In genomic region chr4:16758206-16758605, GRCh38 we compare ENCODE assay signal across 2 cellular contexts.
TF ChIP-seq lines count a peak whose summit lies in the region.

No MANE protein-coding gene starts in this region.

TF ChIP-seq in SK-N-SH, 30 proteins besides CTCF, POLR2A, EP300 and RAD21 (continued from another document):
- TF ChIP-seq, protein P1, sequence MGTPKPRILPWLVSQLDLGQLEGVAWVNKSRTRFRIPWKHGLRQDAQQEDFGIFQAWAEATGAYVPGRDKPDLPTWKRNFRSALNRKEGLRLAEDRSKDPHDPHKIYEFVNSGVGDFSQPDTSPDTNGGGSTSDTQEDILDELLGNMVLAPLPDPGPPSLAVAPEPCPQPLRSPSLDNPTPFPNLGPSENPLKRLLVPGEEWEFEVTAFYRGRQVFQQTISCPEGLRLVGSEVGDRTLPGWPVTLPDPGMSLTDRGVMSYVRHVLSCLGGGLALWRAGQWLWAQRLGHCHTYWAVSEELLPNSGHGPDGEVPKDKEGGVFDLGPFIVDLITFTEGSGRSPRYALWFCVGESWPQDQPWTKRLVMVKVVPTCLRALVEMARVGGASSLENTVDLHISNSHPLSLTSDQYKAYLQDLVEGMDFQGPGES (IDR thresholded peaks at IDR 0.05; ENCODE audit: low read depth, low read length) = no peak
- TF ChIP-seq JUND (IDR thresholded peaks at IDR 0.05) (peak; percentile 43), NRF1 (IDR thresholded peaks at IDR 0.05; ENCODE audit: low read depth, low read length) (no peak), FOSL2 (IDR thresholded peaks at IDR 0.05; ENCODE audit: borderline replicate concordance, low read depth) (peak; percentile 23; the same call in 1 of the 2 replicates), MEF2A (IDR thresholded peaks at IDR 0.05; ENCODE audit: borderline replicate concordance, low read depth) (no peak), EZH2phosphoT487 (IDR thresholded peaks at IDR 0.05; ENCODE audit: borderline replicate concordance, low read depth) (no peak), SMC3 (IDR thresholded peaks at IDR 0.05; ENCODE audit: low read depth, low read length) (no peak), FOXM1 (IDR thresholded peaks at IDR 0.05; ENCODE audit: low read depth) (no peak), ELF1 (IDR thresholded peaks at IDR 0.05) (no peak), TAF1 (IDR thresholded peaks at IDR 0.05; ENCODE audit: borderline replicate concordance, low read depth, low read length) (no peak), CHD2 (IDR thresholded peaks at IDR 0.05; ENCODE audit: low read length, partially characterized antibody) (no peak), TCF12 (IDR thresholded peaks at IDR 0.05) (peak; percentile 37; the same call in 1 of the 2 replicates), GABPA (IDR thresholded peaks at IDR 0.05; ENCODE audit: low read depth) (no peak), RXRA (IDR thresholded peaks at IDR 0.05; ENCODE audit: borderline replicate concordance, low read depth) (no peak), USF1 (IDR thresholded peaks at IDR 0.05; ENCODE audit: borderline replicate concordance, low read depth) (no peak), TEAD4 (IDR thresholded peaks at IDR 0.05; ENCODE audit: borderline replicate concordance, insufficient read depth) (no peak)
- TF ChIP-seq, protein P2, sequence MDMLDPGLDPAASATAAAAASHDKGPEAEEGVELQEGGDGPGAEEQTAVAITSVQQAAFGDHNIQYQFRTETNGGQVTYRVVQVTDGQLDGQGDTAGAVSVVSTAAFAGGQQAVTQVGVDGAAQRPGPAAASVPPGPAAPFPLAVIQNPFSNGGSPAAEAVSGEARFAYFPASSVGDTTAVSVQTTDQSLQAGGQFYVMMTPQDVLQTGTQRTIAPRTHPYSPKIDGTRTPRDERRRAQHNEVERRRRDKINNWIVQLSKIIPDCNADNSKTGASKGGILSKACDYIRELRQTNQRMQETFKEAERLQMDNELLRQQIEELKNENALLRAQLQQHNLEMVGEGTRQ (IDR thresholded peaks at IDR 0.05; ENCODE audit: borderline replicate concordance, low read depth, low read length) = no peak
- TF ChIP-seq, protein P3, sequence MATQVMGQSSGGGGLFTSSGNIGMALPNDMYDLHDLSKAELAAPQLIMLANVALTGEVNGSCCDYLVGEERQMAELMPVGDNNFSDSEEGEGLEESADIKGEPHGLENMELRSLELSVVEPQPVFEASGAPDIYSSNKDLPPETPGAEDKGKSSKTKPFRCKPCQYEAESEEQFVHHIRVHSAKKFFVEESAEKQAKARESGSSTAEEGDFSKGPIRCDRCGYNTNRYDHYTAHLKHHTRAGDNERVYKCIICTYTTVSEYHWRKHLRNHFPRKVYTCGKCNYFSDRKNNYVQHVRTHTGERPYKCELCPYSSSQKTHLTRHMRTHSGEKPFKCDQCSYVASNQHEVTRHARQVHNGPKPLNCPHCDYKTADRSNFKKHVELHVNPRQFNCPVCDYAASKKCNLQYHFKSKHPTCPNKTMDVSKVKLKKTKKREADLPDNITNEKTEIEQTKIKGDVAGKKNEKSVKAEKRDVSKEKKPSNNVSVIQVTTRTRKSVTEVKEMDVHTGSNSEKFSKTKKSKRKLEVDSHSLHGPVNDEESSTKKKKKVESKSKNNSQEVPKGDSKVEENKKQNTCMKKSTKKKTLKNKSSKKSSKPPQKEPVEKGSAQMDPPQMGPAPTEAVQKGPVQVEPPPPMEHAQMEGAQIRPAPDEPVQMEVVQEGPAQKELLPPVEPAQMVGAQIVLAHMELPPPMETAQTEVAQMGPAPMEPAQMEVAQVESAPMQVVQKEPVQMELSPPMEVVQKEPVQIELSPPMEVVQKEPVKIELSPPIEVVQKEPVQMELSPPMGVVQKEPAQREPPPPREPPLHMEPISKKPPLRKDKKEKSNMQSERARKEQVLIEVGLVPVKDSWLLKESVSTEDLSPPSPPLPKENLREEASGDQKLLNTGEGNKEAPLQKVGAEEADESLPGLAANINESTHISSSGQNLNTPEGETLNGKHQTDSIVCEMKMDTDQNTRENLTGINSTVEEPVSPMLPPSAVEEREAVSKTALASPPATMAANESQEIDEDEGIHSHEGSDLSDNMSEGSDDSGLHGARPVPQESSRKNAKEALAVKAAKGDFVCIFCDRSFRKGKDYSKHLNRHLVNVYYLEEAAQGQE (IDR thresholded peaks at IDR 0.05; ENCODE audit: low read depth, low read length) = no peak
- TF ChIP-seq, protein P4, sequence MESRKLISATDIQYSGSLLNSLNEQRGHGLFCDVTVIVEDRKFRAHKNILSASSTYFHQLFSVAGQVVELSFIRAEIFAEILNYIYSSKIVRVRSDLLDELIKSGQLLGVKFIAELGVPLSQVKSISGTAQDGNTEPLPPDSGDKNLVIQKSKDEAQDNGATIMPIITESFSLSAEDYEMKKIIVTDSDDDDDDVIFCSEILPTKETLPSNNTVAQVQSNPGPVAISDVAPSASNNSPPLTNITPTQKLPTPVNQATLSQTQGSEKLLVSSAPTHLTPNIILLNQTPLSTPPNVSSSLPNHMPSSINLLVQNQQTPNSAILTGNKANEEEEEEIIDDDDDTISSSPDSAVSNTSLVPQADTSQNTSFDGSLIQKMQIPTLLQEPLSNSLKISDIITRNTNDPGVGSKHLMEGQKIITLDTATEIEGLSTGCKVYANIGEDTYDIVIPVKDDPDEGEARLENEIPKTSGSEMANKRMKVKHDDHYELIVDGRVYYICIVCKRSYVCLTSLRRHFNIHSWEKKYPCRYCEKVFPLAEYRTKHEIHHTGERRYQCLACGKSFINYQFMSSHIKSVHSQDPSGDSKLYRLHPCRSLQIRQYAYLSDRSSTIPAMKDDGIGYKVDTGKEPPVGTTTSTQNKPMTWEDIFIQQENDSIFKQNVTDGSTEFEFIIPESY (IDR thresholded peaks at IDR 0.05; ENCODE audit: borderline replicate concordance, low read depth) = no peak
- TF ChIP-seq, protein P5, sequence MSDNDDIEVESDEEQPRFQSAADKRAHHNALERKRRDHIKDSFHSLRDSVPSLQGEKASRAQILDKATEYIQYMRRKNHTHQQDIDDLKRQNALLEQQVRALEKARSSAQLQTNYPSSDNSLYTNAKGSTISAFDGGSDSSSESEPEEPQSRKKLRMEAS (IDR thresholded peaks at IDR 0.05; ENCODE audit: low read depth) = no peak

TF ChIP-seq in SK-N-SH treated with all-trans-retinoic acid at 6 μM for 48 hours, 23 proteins besides CTCF, POLR2A, EP300 and RAD21 (continued from another document):
- TF ChIP-seq, protein P6, sequence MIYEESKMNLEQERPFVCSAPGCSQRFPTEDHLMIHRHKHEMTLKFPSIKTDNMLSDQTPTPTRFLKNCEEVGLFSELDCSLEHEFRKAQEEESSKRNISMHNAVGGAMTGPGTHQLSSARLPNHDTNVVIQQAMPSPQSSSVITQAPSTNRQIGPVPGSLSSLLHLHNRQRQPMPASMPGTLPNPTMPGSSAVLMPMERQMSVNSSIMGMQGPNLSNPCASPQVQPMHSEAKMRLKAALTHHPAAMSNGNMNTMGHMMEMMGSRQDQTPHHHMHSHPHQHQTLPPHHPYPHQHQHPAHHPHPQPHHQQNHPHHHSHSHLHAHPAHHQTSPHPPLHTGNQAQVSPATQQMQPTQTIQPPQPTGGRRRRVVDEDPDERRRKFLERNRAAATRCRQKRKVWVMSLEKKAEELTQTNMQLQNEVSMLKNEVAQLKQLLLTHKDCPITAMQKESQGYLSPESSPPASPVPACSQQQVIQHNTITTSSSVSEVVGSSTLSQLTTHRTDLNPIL (CRISPR knock-in tag; IDR thresholded peaks at IDR 0.05; ENCODE audit: low read depth) = no peak
- TF ChIP-seq RARB (CRISPR knock-in tag; IDR thresholded peaks at IDR 0.05) (no peak), ARNTL (CRISPR knock-in tag; IDR thresholded peaks at IDR 0.05; ENCODE audit: borderline replicate concordance, low read depth) (no peak), ZNF70 (CRISPR knock-in tag; IDR thresholded peaks at IDR 0.05) (no peak), TCF4 (CRISPR knock-in tag; IDR thresholded peaks at IDR 0.05; ENCODE audit: borderline replicate concordance) (no peak)
- TF ChIP-seq, protein P7, sequence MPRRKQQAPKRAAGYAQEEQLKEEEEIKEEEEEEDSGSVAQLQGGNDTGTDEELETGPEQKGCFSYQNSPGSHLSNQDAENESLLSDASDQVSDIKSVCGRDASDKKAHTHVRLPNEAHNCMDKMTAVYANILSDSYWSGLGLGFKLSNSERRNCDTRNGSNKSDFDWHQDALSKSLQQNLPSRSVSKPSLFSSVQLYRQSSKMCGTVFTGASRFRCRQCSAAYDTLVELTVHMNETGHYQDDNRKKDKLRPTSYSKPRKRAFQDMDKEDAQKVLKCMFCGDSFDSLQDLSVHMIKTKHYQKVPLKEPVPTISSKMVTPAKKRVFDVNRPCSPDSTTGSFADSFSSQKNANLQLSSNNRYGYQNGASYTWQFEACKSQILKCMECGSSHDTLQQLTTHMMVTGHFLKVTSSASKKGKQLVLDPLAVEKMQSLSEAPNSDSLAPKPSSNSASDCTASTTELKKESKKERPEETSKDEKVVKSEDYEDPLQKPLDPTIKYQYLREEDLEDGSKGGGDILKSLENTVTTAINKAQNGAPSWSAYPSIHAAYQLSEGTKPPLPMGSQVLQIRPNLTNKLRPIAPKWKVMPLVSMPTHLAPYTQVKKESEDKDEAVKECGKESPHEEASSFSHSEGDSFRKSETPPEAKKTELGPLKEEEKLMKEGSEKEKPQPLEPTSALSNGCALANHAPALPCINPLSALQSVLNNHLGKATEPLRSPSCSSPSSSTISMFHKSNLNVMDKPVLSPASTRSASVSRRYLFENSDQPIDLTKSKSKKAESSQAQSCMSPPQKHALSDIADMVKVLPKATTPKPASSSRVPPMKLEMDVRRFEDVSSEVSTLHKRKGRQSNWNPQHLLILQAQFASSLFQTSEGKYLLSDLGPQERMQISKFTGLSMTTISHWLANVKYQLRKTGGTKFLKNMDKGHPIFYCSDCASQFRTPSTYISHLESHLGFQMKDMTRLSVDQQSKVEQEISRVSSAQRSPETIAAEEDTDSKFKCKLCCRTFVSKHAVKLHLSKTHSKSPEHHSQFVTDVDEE (CRISPR knock-in tag; IDR thresholded peaks at IDR 0.05) = no peak
